22 cellular contexts compared by ENCODE assay signal in genomic region chr1:59574085-59574484, GRCh38.
DNase-seq lines count a peak whose midpoint lies in the region; ATAC-seq and TF ChIP-seq lines count a peak whose summit lies in the region.
"Had no signal": no experiment of that assay in that cellular context is flagged by ENCODE, and none has a peak within 500 bp of the region (broad histone marks: within the 10 kb centered on the region; RNA-seq: fewer than 3 reads in every experiment).

No MANE protein-coding gene starts in this region.

- H3K27ac Mint-ChIP-seq in MCF 10A (ENCODE audit: low read depth, unreplicated experiment), result no peak overlapping the region
- H3K27ac Mint-ChIP-seq: CD8-positive, alpha-beta T cell; nephron progenitor cell had no signal

- TF ChIP-seq CTCF in MCF 10A (IDR thresholded peaks at IDR 0.05; ENCODE audit: unreplicated experiment) (no peak), breast epithelium (IDR thresholded peaks at IDR 0.05) (no peak), choroid plexus epithelial cell (conservative IDR thresholded peaks at IDR 0.05; ENCODE audit: low read depth, low read length) (no peak)

- H3K4me1 Mint-ChIP-seq in MCF 10A (ENCODE audit: insufficient read depth, unreplicated experiment), result peaks cover 5% of the 10 kb centered on the region

- no TSS peak for BruUV-seq in MCF 10A (replicated peaks; lab: Mats Ljungman, UMichigan)

- H3K4me3 ChIP-seq in breast epithelium (no peak overlapping the region), choroid plexus epithelial cell (ENCODE audit: low read depth, low read length) (no peak overlapping the region), skeletal muscle cell (ENCODE audit: low read depth, low read length) (no peak overlapping the region)
- H3K4me3 ChIP-seq: coronary artery, HAP-1 had no signal

- POLR2A ChIA-PET in MCF 10A (lab: Yijun Ruan, JAX), result no interaction called here

- ATAC-seq in GM21447 (IDR thresholded peaks at IDR 0.05; ENCODE audit: unreplicated experiment), result no peak
- ATAC-seq: CD8-positive, alpha-beta T cell had no signal

- intact Hi-C loops in MCF 10A (cut with micrococcal nuclease), result loop anchor here (5.0 kb wide), 1 partner anchor 277 kb away; the partner anchor contains the start of gene FGGY
- intact Hi-C loops in breast epithelium (cut with DNase I; ENCODE audit: low total_unique reads), result no loop called here

- H3K9me3 ChIP-seq in breast epithelium, result peaks cover 0 to 5% of the 10 kb centered on the region in 2 donors
- H3K9me3 ChIP-seq: HAP-1 had no signal

- peaks cover 15% of the 10 kb centered on the region for H3K9me3 Mint-ChIP-seq in MCF 10A (ENCODE audit: unreplicated experiment)

- no peaks in the 10 kb centered on the region for H3K4me1 ChIP-seq in breast epithelium
- H3K4me1 ChIP-seq: HAP-1 had no signal

- H3K36me3 Mint-ChIP-seq in MCF 10A (ENCODE audit: insufficient read depth, unreplicated experiment), result no peaks in the 10 kb centered on the region

- no peak for TF ChIP-seq POLR2A in breast epithelium (IDR thresholded peaks at IDR 0.05)

- CTCF ChIA-PET in MCF 10A (lab: Yijun Ruan, JAX), result no interaction called here

- no peaks in the 10 kb centered on the region for H3K36me3 ChIP-seq in breast epithelium
- H3K36me3 ChIP-seq: HAP-1 had no signal

- peak; percentile 63 for DNase-seq in MCF 10A (ENCODE audit: unreplicated experiment)
- DNase-seq in breast epithelium (ENCODE audit: low spot score in 2 of 2), result no peak
- DNase-seq in NCI-H2171 (lab: John Stamatoyannopoulos, UW), result peak; percentile 7
- DNase-seq in choroid plexus epithelial cell (ENCODE audit: low read depth), result peak; percentile 68
- peak; percentile 71 for DNase-seq in skeletal muscle cell (ENCODE audit: low read depth)
- no peak for DNase-seq in retina
- no peak for DNase-seq in stimulated activated CD4-positive, alpha-beta T cell treated with anti-CD3 and anti-CD28 coated beads, Interleukin-12 subunit alpha, Interleukin-12 subunit beta, amount 100 ng/mL, for 4 hours
- DNase-seq: 8988T; activated effector memory CD4-positive, alpha-beta T cell treated with anti-CD3 and anti-CD28 coated beads, Interleukin-2, amount 50 U/mL, for 16 hours; amygdala; CD8-positive, alpha-beta T cell; head of caudate nucleus; KG1; mesendoderm; NCI-H1417 treated with DMSO at 0.1 percent for 48 hours; NCI-H510A treated with DMSO at 0.1 percent for 48 hours; nephron progenitor cell; SHP77 treated with DMSO at 0.1 percent for 48 hours; T-helper 9 cell had no signal

- no peak overlapping the region for H3K27ac ChIP-seq in breast epithelium
- H3K27ac ChIP-seq: coronary artery had no signal

- no peaks in the 10 kb centered on the region for H3K27me3 Mint-ChIP-seq in MCF 10A (ENCODE audit: insufficient read depth, unreplicated experiment)

- no peaks in the 10 kb centered on the region for H3K27me3 ChIP-seq in breast epithelium

- no peak overlapping the region for H3K4me3 Mint-ChIP-seq in MCF 10A (ENCODE audit: unreplicated experiment)
- H3K4me3 Mint-ChIP-seq: CD8-positive, alpha-beta T cell; nephron progenitor cell had no signal

Comparison
In these comparisons a context has a peak if more than half of its experiments do, and no peak if none do; other contexts are left out.
1. DNase-seq: peak in MCF 10A (single experiment), NCI-H2171 (single experiment), choroid plexus epithelial cell (single experiment) and skeletal muscle cell (single experiment); none in breast epithelium (0 of 2), retina (single experiment) and stimulated activated CD4-positive, alpha-beta T cell treated with anti-CD3 and anti-CD28 coated beads, Interleukin-12 subunit alpha, Interleukin-12 subunit beta, amount 100 ng/mL, for 4 hours (single experiment).